12 cellular contexts compared by ENCODE assay signal in genomic region chr12:52087961-52088820, GRCh38.
DNase-seq lines count a peak whose midpoint lies in the region; ATAC-seq lines count a peak whose summit lies in the region.
"Had no signal": no experiment of that assay in that cellular context is flagged by ENCODE, and none has a peak within 500 bp of the region (broad histone marks: within the 10 kb centered on the region; RNA-seq: fewer than 3 reads in every experiment).

No MANE protein-coding gene starts in this region.

- peak; percentile 3 for DNase-seq in GM03348 (ENCODE audit: low spot score)
- peak; percentile 60 for DNase-seq in islet precursor cell
- no peak for DNase-seq in RKO (ENCODE audit: low spot score)
- no peak for DNase-seq in NCI-H2196 (lab: John Stamatoyannopoulos, UW; ENCODE audit: unreplicated experiment)
- no peak for DNase-seq in stimulated activated naive CD4-positive, alpha-beta T cell (lab: John Stamatoyannopoulos, UW)
- DNase-seq: activated naive CD8-positive, alpha-beta T cell treated with anti-CD3 and anti-CD28 coated beads for 36 hours; NCI-H1105 treated with DMSO at 0.1 percent for 48 hours had no signal

- ATAC-seq in GM19395 (IDR thresholded peaks at IDR 0.05; ENCODE audit: unreplicated experiment): peak; percentile 76
- ATAC-seq in HG03571 (IDR thresholded peaks at IDR 0.05; ENCODE audit: unreplicated experiment): peak; percentile 80
- ATAC-seq in GM21367 (IDR thresholded peaks at IDR 0.05; ENCODE audit: unreplicated experiment): no peak
- ATAC-seq: activated CD4-positive, CD25-positive, alpha-beta regulatory T cell treated with anti-CD3 and anti-CD28 coated beads, Interleukin-2, amount 50 U/mL, for 24 hours; Right ventricle myocardium inferior had no signal

Comparison
In these comparisons a context has a peak if more than half of its experiments do, and no peak if none do; other contexts are left out.
1. DNase-seq: peak in GM03348 (single experiment) and islet precursor cell (single experiment); none in RKO (single experiment), NCI-H2196 (single experiment) and stimulated activated naive CD4-positive, alpha-beta T cell (0 of 6).